ENCODE assay signal across 1 cellular context in the genomic region with DNA sequence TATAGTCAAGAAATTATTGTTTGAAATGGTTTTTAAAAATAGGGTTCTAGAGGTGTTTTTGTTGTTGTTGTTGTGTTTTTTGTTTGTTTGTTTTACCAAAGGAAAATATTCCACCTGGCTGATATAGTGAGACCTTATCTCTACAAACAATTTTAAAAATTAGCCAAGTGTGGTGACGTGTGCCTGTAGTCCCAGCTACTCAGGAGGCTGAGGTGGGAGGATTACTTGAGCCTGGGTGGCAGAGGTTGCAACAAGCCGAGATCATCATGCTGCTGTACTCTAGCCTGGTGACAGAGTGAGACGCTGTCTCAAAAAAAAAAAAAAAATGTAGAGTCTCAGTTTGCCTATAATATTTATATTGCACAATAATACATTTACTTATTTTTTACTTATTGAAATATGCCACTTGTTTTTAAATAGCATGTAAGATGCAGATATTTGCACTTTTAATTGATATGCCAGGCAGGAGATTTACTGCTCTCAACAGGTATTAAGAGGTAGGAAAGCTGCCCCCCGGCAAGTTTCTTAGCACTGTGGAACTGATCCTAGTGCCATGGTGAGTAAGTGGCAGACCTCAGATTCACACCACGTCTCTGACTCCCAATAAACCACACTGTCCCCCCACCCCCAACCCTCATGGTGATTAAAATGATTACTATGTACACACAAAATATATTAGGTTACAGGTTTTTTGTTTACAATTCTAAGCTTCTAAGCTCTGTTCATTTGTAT.
A peak's percentile ranks its signal among the peaks of the same experiment; 100 is the strongest.
TF ChIP-seq lines count a peak whose summit lies in the region.

No MANE protein-coding gene starts in this region.

TF ChIP-seq in HEK293, 187 proteins besides CTCF, POLR2A, EP300 and RAD21 (continued from another document):
- TF ChIP-seq TSHZ1 (tag by site-specific recombination; IDR thresholded peaks at IDR 0.05; ENCODE audit: borderline replicate concordance) (no peak), KLF10 (tag by site-specific recombination; IDR thresholded peaks at IDR 0.05) (0 out of 2 replicates have a peak, but pooled peaks have one; percentile 24), FEZF1 (tag by site-specific recombination; IDR thresholded peaks at IDR 0.05) (peak; percentile 45; the same call in 1 of the 2 replicates), ZNF146 (tag by site-specific recombination; IDR thresholded peaks at IDR 0.05) (no peak), OSR2 (tag by site-specific recombination; IDR thresholded peaks at IDR 0.05) (peak; percentile 22; the same call in 1 of the 2 replicates), ZNF629 (tag by site-specific recombination; IDR thresholded peaks at IDR 0.05) (0 out of 2 replicates have a peak, but pooled peaks have one; percentile 13), ZFP69B (tag by site-specific recombination; IDR thresholded peaks at IDR 0.05) (no peak), SP7 (tag by site-specific recombination; IDR thresholded peaks at IDR 0.05) (0 out of 2 replicates have a peak, but pooled peaks have one; percentile 37), ZNF843 (tag by site-specific recombination; IDR thresholded peaks at IDR 0.05) (peak; percentile 38; the same call in 1 of the 2 replicates), BCL11A (tag by site-specific recombination; IDR thresholded peaks at IDR 0.05; ENCODE audit: low read depth) (no peak), ZNF366 (tag by site-specific recombination; conservative IDR thresholded peaks at IDR 0.05) (peak; percentile 27; the same call in 1 of the 2 replicates), SCRT2 (tag by site-specific recombination; IDR thresholded peaks at IDR 0.05) (peak; percentile 49; the same call in 1 of the 2 replicates), ZNF324 (tag by site-specific recombination; IDR thresholded peaks at IDR 0.05) (no peak), GLIS2 (tag by site-specific recombination; IDR thresholded peaks at IDR 0.05) (no peak), PRDM4 (tag by site-specific recombination; IDR thresholded peaks at IDR 0.05) (0 out of 2 replicates have a peak, but pooled peaks have one; percentile 15), ZNF37A (tag by site-specific recombination; IDR thresholded peaks at IDR 0.05) (no peak), WT1 (tag by site-specific recombination; IDR thresholded peaks at IDR 0.05) (peak; percentile 72), ZNF785 (tag by site-specific recombination; IDR thresholded peaks at IDR 0.05) (no peak), INSM2 (tag by site-specific recombination; IDR thresholded peaks at IDR 0.05) (0 out of 2 replicates have a peak, but pooled peaks have one; percentile 23), GLIS1 (tag by site-specific recombination; IDR thresholded peaks at IDR 0.05) (peak; percentile 60), ZIC2 (tag by site-specific recombination; IDR thresholded peaks at IDR 0.05) (peak; percentile 68), ZNF701 (tag by site-specific recombination; IDR thresholded peaks at IDR 0.05) (no peak), ZBTB17 (tag by site-specific recombination; IDR thresholded peaks at IDR 0.05) (peak; percentile 22; the same call in 1 of the 2 replicates), ZNF18 (tag by site-specific recombination; IDR thresholded peaks at IDR 0.05) (peak; percentile 95), OVOL3 (tag by site-specific recombination; IDR thresholded peaks at IDR 0.05) (no peak)
- TF ChIP-seq, protein P1, sequence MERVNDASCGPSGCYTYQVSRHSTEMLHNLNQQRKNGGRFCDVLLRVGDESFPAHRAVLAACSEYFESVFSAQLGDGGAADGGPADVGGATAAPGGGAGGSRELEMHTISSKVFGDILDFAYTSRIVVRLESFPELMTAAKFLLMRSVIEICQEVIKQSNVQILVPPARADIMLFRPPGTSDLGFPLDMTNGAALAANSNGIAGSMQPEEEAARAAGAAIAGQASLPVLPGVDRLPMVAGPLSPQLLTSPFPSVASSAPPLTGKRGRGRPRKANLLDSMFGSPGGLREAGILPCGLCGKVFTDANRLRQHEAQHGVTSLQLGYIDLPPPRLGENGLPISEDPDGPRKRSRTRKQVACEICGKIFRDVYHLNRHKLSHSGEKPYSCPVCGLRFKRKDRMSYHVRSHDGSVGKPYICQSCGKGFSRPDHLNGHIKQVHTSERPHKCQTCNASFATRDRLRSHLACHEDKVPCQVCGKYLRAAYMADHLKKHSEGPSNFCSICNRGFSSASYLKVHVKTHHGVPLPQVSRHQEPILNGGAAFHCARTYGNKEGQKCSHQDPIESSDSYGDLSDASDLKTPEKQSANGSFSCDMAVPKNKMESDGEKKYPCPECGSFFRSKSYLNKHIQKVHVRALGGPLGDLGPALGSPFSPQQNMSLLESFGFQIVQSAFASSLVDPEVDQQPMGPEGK (tag by site-specific recombination; IDR thresholded peaks at IDR 0.05): no peak
- TF ChIP-seq, protein P2, sequence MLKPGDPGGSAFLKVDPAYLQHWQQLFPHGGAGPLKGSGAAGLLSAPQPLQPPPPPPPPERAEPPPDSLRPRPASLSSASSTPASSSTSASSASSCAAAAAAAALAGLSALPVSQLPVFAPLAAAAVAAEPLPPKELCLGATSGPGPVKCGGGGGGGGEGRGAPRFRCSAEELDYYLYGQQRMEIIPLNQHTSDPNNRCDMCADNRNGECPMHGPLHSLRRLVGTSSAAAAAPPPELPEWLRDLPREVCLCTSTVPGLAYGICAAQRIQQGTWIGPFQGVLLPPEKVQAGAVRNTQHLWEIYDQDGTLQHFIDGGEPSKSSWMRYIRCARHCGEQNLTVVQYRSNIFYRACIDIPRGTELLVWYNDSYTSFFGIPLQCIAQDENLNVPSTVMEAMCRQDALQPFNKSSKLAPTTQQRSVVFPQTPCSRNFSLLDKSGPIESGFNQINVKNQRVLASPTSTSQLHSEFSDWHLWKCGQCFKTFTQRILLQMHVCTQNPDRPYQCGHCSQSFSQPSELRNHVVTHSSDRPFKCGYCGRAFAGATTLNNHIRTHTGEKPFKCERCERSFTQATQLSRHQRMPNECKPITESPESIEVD (tag by site-specific recombination; IDR thresholded peaks at IDR 0.05): peak; percentile 38; the same call in 1 of the 2 replicates
